18 cellular contexts compared by ENCODE assay signal in genomic region chr2:71385008-71385407, GRCh38. TPM values are rescaled to one million over a fixed set of nuclear protein-coding genes. Genes with fewer than 3 reads are reported as not detected.
DNase-seq lines count a peak whose midpoint lies in the region; ATAC-seq and TF ChIP-seq lines count a peak whose summit lies in the region.
"Had no signal": no experiment of that assay in that cellular context is flagged by ENCODE, and none has a peak within 500 bp of the region (broad histone marks: within the 10 kb centered on the region; RNA-seq: fewer than 3 reads in every experiment).

No MANE protein-coding gene starts in this region.

- no peak for TF ChIP-seq CTCF in AG04450 (IDR thresholded peaks at IDR 0.05; ENCODE audit: low read depth, low read length)
- TF ChIP-seq CTCF in mammary epithelial cell (conservative IDR thresholded peaks at IDR 0.05 in 1 of 2, IDR thresholded peaks at IDR 0.05 in 1 of 2; ENCODE audit: extremely low read depth in 1 of 2, insufficient read depth in 1 of 2, low read depth in 1 of 2, low read length in 2 of 2), result no peak

- peak; percentile 58 for DNase-seq in AG04450 (ENCODE audit: low read depth, low spot score)
- peak; percentile 1 for DNase-seq in HS-27A (ENCODE audit: low read depth)
- DNase-seq in mammary epithelial cell, result peak; percentile 63
- peak; percentile 29 for DNase-seq in hepatic stellate cell (ENCODE audit: low spot score)
- DNase-seq in stimulated activated CD4-positive, alpha-beta T cell treated with anti-CD3 and anti-CD28 coated beads, Interleukin-15, amount 100 ng/mL, for 24 hours, result no peak
- no peak for DNase-seq in activated T-cell treated with anti-CD3 and anti-CD28 coated beads, Interleukin-2, amount 50 U/mL, for 72 hours
- DNase-seq: CD4-positive, alpha-beta T cell; immature natural killer cell; NCI-H1694 treated with DMSO at 0.1 percent for 48 hours; NK-92 treated with Interleukin-12 subunit alpha and Interleukin-12 subunit beta, amount 100 ng/mL, for 24 hours; stimulated activated CD4-positive, alpha-beta T cell treated with anti-CD3 and anti-CD28 coated beads, Interleukin-12 subunit alpha, Interleukin-12 subunit beta, amount 100 ng/mL, for 4 hours; stimulated activated CD8-positive, alpha-beta memory T cell treated with anti-CD3 and anti-CD28 coated beads, Interleukin-4, amount 100 ng/mL, for 48 hours; T-cell had no signal

- H3K4me3 Mint-ChIP-seq in activated T-cell treated with anti-CD3 and anti-CD28 coated beads, Interleukin-2, amount 50 U/mL, for 72 hours, result no peak overlapping the region
- H3K4me3 Mint-ChIP-seq: activated naive CD8-positive, alpha-beta T cell; CD4-positive, alpha-beta T cell; immature natural killer cell; nephron; T-cell had no signal

- H3K4me3 ChIP-seq in AG04450 (ENCODE audit: low read depth, low read length) (no peak overlapping the region), mammary epithelial cell (replicated peaks in 1 of 3; ENCODE audit: insufficient read depth in 1 of 3, low read depth in 2 of 3, low read length in 3 of 3) (no peak overlapping the region)
- H3K4me3 ChIP-seq: vagina had no signal

- no peaks in the 10 kb centered on the region for H3K79me2 ChIP-seq in mammary epithelial cell (ENCODE audit: insufficient read depth, low read length)

- peaks cover 5% of the 10 kb centered on the region for H3K4me1 Mint-ChIP-seq in activated T-cell treated with anti-CD3 and anti-CD28 coated beads, Interleukin-2, amount 50 U/mL, for 72 hours (ENCODE audit: low read depth)
- H3K4me1 Mint-ChIP-seq: nephron, T-cell had no signal

- peaks cover 13 to 45% of the 10 kb centered on the region in 2 donors for H3K36me3 Mint-ChIP-seq in activated T-cell treated with anti-CD3 and anti-CD28 coated beads, Interleukin-2, amount 50 U/mL, for 72 hours (ENCODE audit: insufficient read depth in 2 of 2)

- intact Hi-C loops in mammary epithelial cell (cut with micrococcal nuclease), result no loop called here

- H3K27me3 Mint-ChIP-seq in activated T-cell treated with anti-CD3 and anti-CD28 coated beads, Interleukin-2, amount 50 U/mL, for 72 hours (ENCODE audit: low read depth), result no peaks in the 10 kb centered on the region
- H3K27me3 Mint-ChIP-seq: activated naive CD8-positive, alpha-beta T cell; CD4-positive, alpha-beta T cell; T-cell had no signal

- dilution Hi-C loops in mammary epithelial cell (cut with HindIII; ENCODE audit: low sequenced_read_pairs), result no loop called here

- WGBS in mammary epithelial cell (ENCODE audit: low coverage, missing lambda C conversion rate), result 35% methylated on average over 1 of the region's 1 CpG

- peaks cover 5% of the 10 kb centered on the region for H3K36me3 ChIP-seq in mammary epithelial cell (ENCODE audit: insufficient read depth, low read length)

- H3K27ac ChIP-seq in AG04450 (ENCODE audit: low read depth, low read length) (no peak overlapping the region), mammary epithelial cell (ENCODE audit: insufficient read depth, low read depth, low read length) (no peak overlapping the region)
- H3K27ac ChIP-seq: vagina had no signal

- H4K20me1 ChIP-seq in mammary epithelial cell (ENCODE audit: insufficient read depth, low read length), result no peaks in the 10 kb centered on the region

- no peak overlapping the region for H3K9ac ChIP-seq in mammary epithelial cell (ENCODE audit: insufficient read depth, low read length)

- no peaks in the 10 kb centered on the region for H3K27me3 ChIP-seq in AG04450 (ENCODE audit: control insufficient read depth, insufficient read depth, low read length)
- H3K27me3 ChIP-seq in mammary epithelial cell (ENCODE audit: insufficient read depth, low read length), result no peaks in the 10 kb centered on the region
- H3K27me3 ChIP-seq: vagina had no signal

- H3K4me2 ChIP-seq in mammary epithelial cell (ENCODE audit: insufficient read depth, low read depth, low read length), result no peak overlapping the region

- POLR2A ChIA-PET in AG04450 (lab: Yijun Ruan, JAX), result interaction anchor here (0.5 to 1.9 kb wide), 6 partner anchors 51 to 418 kb away, joined by 3 to 8 read pairs (median 4); partner anchors contain the start of gene ZNF638

- no peak overlapping the region for H2AFZ ChIP-seq in mammary epithelial cell (ENCODE audit: low read depth, low read length)

- CTCF ChIA-PET in AG04450 (lab: Charles Lee), result interaction anchor here (1.0 to 4.9 kb wide), 2 partner anchors 53 kb away, joined by 3 to 32 read pairs; partner anchors contain the start of gene ZNF638
- CTCF ChIA-PET in mammary epithelial cell (lab: Charles Lee; ENCODE audit: low non-redundant PET), result no interaction called here

- no peaks in the 10 kb centered on the region for H3K9me3 ChIP-seq in AG04450 (ENCODE audit: control insufficient read depth, insufficient read depth, low read length)
- no peaks in the 10 kb centered on the region for H3K9me3 ChIP-seq in mammary epithelial cell (replicated peaks; ENCODE audit: insufficient read depth, low read length)
- H3K9me3 ChIP-seq: vagina had no signal

- peaks cover 0 to 3% of the 10 kb centered on the region in 2 donors for H3K9me3 Mint-ChIP-seq in activated T-cell treated with anti-CD3 and anti-CD28 coated beads, Interleukin-2, amount 50 U/mL, for 72 hours
- H3K9me3 Mint-ChIP-seq: CD4-positive, alpha-beta T cell; immature natural killer cell; T-cell had no signal

- H3K4me1 ChIP-seq in mammary epithelial cell (ENCODE audit: insufficient read depth, low read length), result no peaks in the 10 kb centered on the region
- H3K4me1 ChIP-seq: vagina had no signal

- no peak overlapping the region for H3K27ac Mint-ChIP-seq in activated T-cell treated with anti-CD3 and anti-CD28 coated beads, Interleukin-2, amount 50 U/mL, for 72 hours
- H3K27ac Mint-ChIP-seq: nephron had no signal

- no peak for ATAC-seq in GM18858 (IDR thresholded peaks at IDR 0.05; ENCODE audit: unreplicated experiment)
- ATAC-seq in activated T-cell treated with anti-CD3 and anti-CD28 coated beads, Interleukin-2, amount 50 U/mL, for 72 hours (replicated peaks in 1 of 2), result no peak
- ATAC-seq in HG02852 (IDR thresholded peaks at IDR 0.05; ENCODE audit: unreplicated experiment), result no peak
- ATAC-seq: T-cell had no signal

- in situ Hi-C loops in mammary epithelial cell (cut with MboI; ENCODE audit: low sequenced_read_pairs in 2 of 2), result no loop called here

- no TSS peak for BruUV-seq in mammary epithelial cell (replicated peaks; lab: Mats Ljungman, UMichigan)

RNA-seq across cellular contexts. Expression of gene ZNF638, which starts 53.4 kb away (rescaled TPM):
- 75.3 and 105 TPM in 2 replicates for polyA plus RNA-seq in AG04450 (2011; rRNA removed)
- polyA minus RNA-seq in AG04450 (2011; rRNA and poly(A)+ RNA removed), result 125 and 171 TPM in 2 replicates
- 100 to 1,000 TPM in 1 of 2 donors, 10 to 100 TPM in 1; 80.0 to 118 TPM for total RNA-seq in mammary epithelial cell
- polyA plus RNA-seq in mammary epithelial cell, result 43.2 TPM
- 51.3 TPM for polyA minus RNA-seq in mammary epithelial cell
- 100 to 1,000 TPM; 107 to 111 TPM for total RNA-seq in activated T-cell treated with anti-CD3 and anti-CD28 coated beads, Interleukin-2, amount 50 U/mL, for 72 hours

Comparison
In these comparisons a context has a peak if more than half of its experiments do, and no peak if none do; other contexts are left out.
1. DNase-seq: peak in AG04450 (single experiment), HS-27A (single experiment), mammary epithelial cell (single experiment) and hepatic stellate cell (single experiment); none in stimulated activated CD4-positive, alpha-beta T cell treated with anti-CD3 and anti-CD28 coated beads, Interleukin-15, amount 100 ng/mL, for 24 hours (single experiment) and activated T-cell treated with anti-CD3 and anti-CD28 coated beads, Interleukin-2, amount 50 U/mL, for 72 hours (0 of 2).